17 cellular contexts compared by ENCODE assay signal in genomic region chr20:42986143-42986773, GRCh38.
DNase-seq lines count a peak whose midpoint lies in the region; ATAC-seq and TF ChIP-seq lines count a peak whose summit lies in the region.
"Had no signal": no experiment of that assay in that cellular context is flagged by ENCODE, and none has a peak within 500 bp of the region (broad histone marks: within the 10 kb centered on the region; RNA-seq: fewer than 3 reads in every experiment).

No MANE protein-coding gene starts in this region.

- no peak overlapping the region for H2AK5ac ChIP-seq in mesendoderm (ENCODE audit: low read length)

- H3K4me3 Mint-ChIP-seq in activated T-cell treated with anti-CD3 and anti-CD28 coated beads, Interleukin-2, amount 50 U/mL, for 4 hours, result no peak overlapping the region
- H3K4me3 Mint-ChIP-seq: CD8-positive, alpha-beta memory T cell had no signal

- H4K20me1 ChIP-seq in Karpas-422 (ENCODE audit: insufficient read depth, low read depth, low read length), result no peaks in the 10 kb centered on the region
- no peaks in the 10 kb centered on the region for H4K20me1 ChIP-seq in mammary epithelial cell (ENCODE audit: insufficient read depth, low read length)

- CTCF ChIA-PET in mammary epithelial cell (lab: Charles Lee; ENCODE audit: low non-redundant PET), result no interaction called here

- H3K79me2 ChIP-seq in Karpas-422 (ENCODE audit: low read length) (peaks cover 3% of the 10 kb centered on the region; the same call in 1 of the 2 replicates), mammary epithelial cell (ENCODE audit: insufficient read depth, low read length) (no peaks in the 10 kb centered on the region), mesendoderm (ENCODE audit: control insufficient read depth, insufficient read depth, low read length) (no peaks in the 10 kb centered on the region)

- H2BK120ac ChIP-seq in mesendoderm (ENCODE audit: low read depth, low read length), result no peak overlapping the region

- intact Hi-C loops in mammary epithelial cell (cut with micrococcal nuclease), result no loop called here

- TF ChIP-seq CTCF in mammary epithelial cell (conservative IDR thresholded peaks at IDR 0.05 in 1 of 2, IDR thresholded peaks at IDR 0.05 in 1 of 2; ENCODE audit: extremely low read depth in 1 of 2, insufficient read depth in 1 of 2, low read depth in 1 of 2, low read length in 2 of 2), result no peak

- peaks cover 10% of the 10 kb centered on the region for H3K36me3 ChIP-seq in Karpas-422 (ENCODE audit: insufficient read depth, low read length)
- no peaks in the 10 kb centered on the region for H3K36me3 ChIP-seq in mammary epithelial cell (ENCODE audit: insufficient read depth, low read length)
- no peaks in the 10 kb centered on the region for H3K36me3 ChIP-seq in mesendoderm (ENCODE audit: control insufficient read depth, insufficient read depth, low read length)

- H3K4ac ChIP-seq in mesendoderm (ENCODE audit: low read depth, low read length), result no peak overlapping the region

- no peak overlapping the region for H3K23ac ChIP-seq in mesendoderm (ENCODE audit: low read length)

- no peak for ATAC-seq in activated T-cell treated with anti-CD3 and anti-CD28 coated beads, Interleukin-2, amount 50 U/mL, for 4 hours
- ATAC-seq in HG02610 (IDR thresholded peaks at IDR 0.05; ENCODE audit: unreplicated experiment) (no peak), GM19035 (IDR thresholded peaks at IDR 0.05; ENCODE audit: unreplicated experiment) (no peak)

- H3K27me3 ChIP-seq in Karpas-422 (ENCODE audit: low read length) (no peaks in the 10 kb centered on the region), mammary epithelial cell (ENCODE audit: insufficient read depth, low read length) (no peaks in the 10 kb centered on the region), mesendoderm (ENCODE audit: insufficient read depth, low read length, poor library complexity) (no peaks in the 10 kb centered on the region)

- no peak overlapping the region for H4K8ac ChIP-seq in mesendoderm (ENCODE audit: low read depth, low read length)

- BruUV-seq in mammary epithelial cell (replicated peaks; lab: Mats Ljungman, UMichigan), result no TSS peak

- H3K27ac ChIP-seq in Karpas-422 (ENCODE audit: low read length), result peak overlapping the region; percentile 99
- H3K27ac ChIP-seq in mammary epithelial cell (ENCODE audit: insufficient read depth, low read depth, low read length), result no peak overlapping the region
- H3K27ac ChIP-seq in mesendoderm (ENCODE audit: low read depth, low read length), result no peak overlapping the region
- H3K27ac ChIP-seq: SK-N-MC had no signal

- no peaks in the 10 kb centered on the region for H3K79me1 ChIP-seq in mesendoderm (ENCODE audit: low read length)

- no peaks in the 10 kb centered on the region for H3K9me3 Mint-ChIP-seq in activated T-cell treated with anti-CD3 and anti-CD28 coated beads, Interleukin-2, amount 50 U/mL, for 4 hours

- H3K4me3 ChIP-seq in Karpas-422 (ENCODE audit: low read length) (peak overlapping the region; percentile 10; the same call in 1 of the 2 replicates), mammary epithelial cell (replicated peaks in 1 of 3; ENCODE audit: insufficient read depth in 1 of 3, low read depth in 2 of 3, low read length in 3 of 3) (no peak overlapping the region), mesendoderm (ENCODE audit: low read length) (no peak overlapping the region)
- H3K4me3 ChIP-seq: SK-N-MC had no signal

- no peaks in the 10 kb centered on the region for H3K4me1 Mint-ChIP-seq in activated T-cell treated with anti-CD3 and anti-CD28 coated beads, Interleukin-2, amount 50 U/mL, for 4 hours (ENCODE audit: low read depth)
- H3K4me1 Mint-ChIP-seq: CD8-positive, alpha-beta memory T cell had no signal

- H3K9ac ChIP-seq in Karpas-422 (ENCODE audit: low read length) (peak overlapping the region; percentile 55), mammary epithelial cell (ENCODE audit: insufficient read depth, low read length) (no peak overlapping the region), mesendoderm (ENCODE audit: low read length) (no peak overlapping the region)

- H4K5ac ChIP-seq in mesendoderm (ENCODE audit: low read length), result no peak overlapping the region

- in situ Hi-C loops in mammary epithelial cell (cut with MboI; ENCODE audit: low sequenced_read_pairs in 2 of 2), result no loop called here

- H3K4me2 ChIP-seq in Karpas-422 (ENCODE audit: low read depth, low read length, poor library complexity, severe bottlenecking) (peak overlapping the region; percentile 47), mammary epithelial cell (ENCODE audit: insufficient read depth, low read depth, low read length) (no peak overlapping the region), mesendoderm (ENCODE audit: low read length) (no peak overlapping the region)

- no peaks in the 10 kb centered on the region for H3K36me3 Mint-ChIP-seq in activated T-cell treated with anti-CD3 and anti-CD28 coated beads, Interleukin-2, amount 50 U/mL, for 4 hours (ENCODE audit: insufficient read depth)
- H3K36me3 Mint-ChIP-seq: CD8-positive, alpha-beta memory T cell had no signal

- H3K18ac ChIP-seq in mesendoderm (ENCODE audit: low read length), result no peak overlapping the region

- H2BK15ac ChIP-seq in mesendoderm (replicated peaks; ENCODE audit: low read depth), result no peak overlapping the region

- DNase-seq in ELF-1 (ENCODE audit: low read depth, low spot score) (peak; percentile 10), Karpas-422 (no peak), mammary epithelial cell (peak; percentile 16), mesendoderm (peak; percentile 13)
- DNase-seq in activated T-cell treated with anti-CD3 and anti-CD28 coated beads, Interleukin-2, amount 50 U/mL, for 4 hours, result no peak
- DNase-seq: C1 segment of cervical spinal cord; CD8-positive, alpha-beta memory T cell; DMS53; EL; IMR-90; MM.1S; NCI-H1105; NCI-H510A; Right ventricle myocardium superior had no signal

- no peaks in the 10 kb centered on the region for H3K27me3 Mint-ChIP-seq in activated T-cell treated with anti-CD3 and anti-CD28 coated beads, Interleukin-2, amount 50 U/mL, for 4 hours (ENCODE audit: low read depth)
- H3K27me3 Mint-ChIP-seq: CD8-positive, alpha-beta memory T cell had no signal

- H3K9me3 ChIP-seq in Karpas-422 (ENCODE audit: low read length), result no peaks in the 10 kb centered on the region
- H3K9me3 ChIP-seq in mammary epithelial cell (replicated peaks; ENCODE audit: insufficient read depth, low read length), result peaks cover 36% of the 10 kb centered on the region

- H3K4me1 ChIP-seq in Karpas-422 (ENCODE audit: low read length), result peaks cover 92% of the 10 kb centered on the region
- H3K4me1 ChIP-seq in mammary epithelial cell (ENCODE audit: insufficient read depth, low read length), result no peaks in the 10 kb centered on the region
- no peaks in the 10 kb centered on the region for H3K4me1 ChIP-seq in mesendoderm (ENCODE audit: control insufficient read depth, low read depth, low read length)

- no peak overlapping the region for H2AFZ ChIP-seq in Karpas-422 (ENCODE audit: low read length)
- H2AFZ ChIP-seq in mammary epithelial cell (ENCODE audit: low read depth, low read length), result no peak overlapping the region

- no peaks in the 10 kb centered on the region for H3K9me2 ChIP-seq in Karpas-422 (replicated peaks; ENCODE audit: insufficient read depth, low read length)

- 3% methylated on average over 9 of the region's 9 CpGs for WGBS in mammary epithelial cell (ENCODE audit: low coverage, missing lambda C conversion rate)
- WGBS in mesendoderm (ENCODE audit: extremely low coverage, insufficient coverage, low lambda C conversion rate), result no CpG with 5 or more reads among the region's 9 CpGs

- dilution Hi-C loops in mammary epithelial cell (cut with HindIII; ENCODE audit: low sequenced_read_pairs), result no loop called here

- H3K56ac ChIP-seq in mesendoderm (ENCODE audit: low read length), result no peak overlapping the region

- no peak overlapping the region for H2BK5ac ChIP-seq in mesendoderm (ENCODE audit: low read length)

Comparison
In these comparisons a context has a peak if more than half of its experiments do, and no peak if none do; other contexts are left out.
1. DNase-seq: peak in ELF-1 (single experiment), mammary epithelial cell (single experiment) and mesendoderm (single experiment); none in Karpas-422 (single experiment) and activated T-cell treated with anti-CD3 and anti-CD28 coated beads, Interleukin-2, amount 50 U/mL, for 4 hours (single experiment).